Comparison of ENCODE assay signal across 1 cellular context in the genomic region with DNA sequence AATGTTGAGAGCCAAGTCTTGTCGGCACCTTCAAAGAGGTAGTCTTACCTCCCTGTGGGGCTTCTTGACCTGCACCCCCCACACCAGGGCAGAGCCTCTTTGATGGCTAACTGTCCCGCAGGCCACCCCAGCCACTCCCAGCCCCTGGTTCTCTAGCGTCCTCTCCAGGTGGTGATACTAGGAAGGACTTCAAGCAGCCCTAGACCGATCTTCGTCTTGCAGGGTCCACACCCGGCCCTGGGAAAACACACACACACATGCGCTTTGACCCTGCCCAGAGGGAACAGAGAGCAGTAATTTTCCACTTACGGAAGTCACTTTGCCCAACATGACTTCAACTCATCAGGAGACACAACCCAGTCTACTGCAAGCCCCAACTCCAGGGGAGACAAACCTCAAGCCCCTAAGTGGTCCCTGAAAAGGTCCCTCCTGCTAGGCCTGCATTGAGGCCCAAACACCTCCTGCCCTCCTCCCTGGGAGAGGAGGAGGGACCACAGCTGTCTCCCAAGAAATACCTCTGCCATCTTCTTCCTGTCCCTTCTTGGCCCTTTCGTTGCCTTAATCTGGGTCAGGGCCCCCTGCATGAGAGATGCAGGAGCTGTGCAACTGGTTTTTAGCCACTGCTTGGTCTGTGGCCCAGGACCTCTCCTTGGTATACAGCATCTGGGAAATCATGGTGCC.
A peak's percentile ranks its signal among the peaks of the same experiment; 100 is the strongest.
TF ChIP-seq lines count a peak whose summit lies in the region.

No MANE protein-coding gene starts in this region.

TF ChIP-seq in HepG2, 621 proteins besides CTCF, POLR2A, EP300 and RAD21 (continued from another document and continues in another):
- TF ChIP-seq ZNF318 (CRISPR knock-in tag; IDR thresholded peaks at IDR 0.05), result no peak
- 0 out of 2 replicates have a peak, but pooled peaks have one; percentile 34 for TF ChIP-seq TFE3 (CRISPR knock-in tag; IDR thresholded peaks at IDR 0.05)
- TF ChIP-seq GABPB1 (CRISPR knock-in tag; IDR thresholded peaks at IDR 0.05), result peak; percentile 60
- TF ChIP-seq RARA (CRISPR knock-in tag; IDR thresholded peaks at IDR 0.05), result peak; percentile 57
- peak; percentile 63; the same call in 1 of the 2 replicates for TF ChIP-seq SPEN (CRISPR knock-in tag; IDR thresholded peaks at IDR 0.05; ENCODE audit: low read depth)
- TF ChIP-seq REST (IDR thresholded peaks at IDR 0.05; ENCODE audit: borderline replicate concordance in 1 of 2, low read depth in 1 of 2, low read length in 2 of 2), result no peak
- TF ChIP-seq, protein P1, sequence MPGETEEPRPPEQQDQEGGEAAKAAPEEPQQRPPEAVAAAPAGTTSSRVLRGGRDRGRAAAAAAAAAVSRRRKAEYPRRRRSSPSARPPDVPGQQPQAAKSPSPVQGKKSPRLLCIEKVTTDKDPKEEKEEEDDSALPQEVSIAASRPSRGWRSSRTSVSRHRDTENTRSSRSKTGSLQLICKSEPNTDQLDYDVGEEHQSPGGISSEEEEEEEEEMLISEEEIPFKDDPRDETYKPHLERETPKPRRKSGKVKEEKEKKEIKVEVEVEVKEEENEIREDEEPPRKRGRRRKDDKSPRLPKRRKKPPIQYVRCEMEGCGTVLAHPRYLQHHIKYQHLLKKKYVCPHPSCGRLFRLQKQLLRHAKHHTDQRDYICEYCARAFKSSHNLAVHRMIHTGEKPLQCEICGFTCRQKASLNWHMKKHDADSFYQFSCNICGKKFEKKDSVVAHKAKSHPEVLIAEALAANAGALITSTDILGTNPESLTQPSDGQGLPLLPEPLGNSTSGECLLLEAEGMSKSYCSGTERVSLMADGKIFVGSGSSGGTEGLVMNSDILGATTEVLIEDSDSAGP (CRISPR knock-in tag; IDR thresholded peaks at IDR 0.05; ENCODE audit: borderline replicate concordance), result peak; percentile 69
- TF ChIP-seq, protein P2, sequence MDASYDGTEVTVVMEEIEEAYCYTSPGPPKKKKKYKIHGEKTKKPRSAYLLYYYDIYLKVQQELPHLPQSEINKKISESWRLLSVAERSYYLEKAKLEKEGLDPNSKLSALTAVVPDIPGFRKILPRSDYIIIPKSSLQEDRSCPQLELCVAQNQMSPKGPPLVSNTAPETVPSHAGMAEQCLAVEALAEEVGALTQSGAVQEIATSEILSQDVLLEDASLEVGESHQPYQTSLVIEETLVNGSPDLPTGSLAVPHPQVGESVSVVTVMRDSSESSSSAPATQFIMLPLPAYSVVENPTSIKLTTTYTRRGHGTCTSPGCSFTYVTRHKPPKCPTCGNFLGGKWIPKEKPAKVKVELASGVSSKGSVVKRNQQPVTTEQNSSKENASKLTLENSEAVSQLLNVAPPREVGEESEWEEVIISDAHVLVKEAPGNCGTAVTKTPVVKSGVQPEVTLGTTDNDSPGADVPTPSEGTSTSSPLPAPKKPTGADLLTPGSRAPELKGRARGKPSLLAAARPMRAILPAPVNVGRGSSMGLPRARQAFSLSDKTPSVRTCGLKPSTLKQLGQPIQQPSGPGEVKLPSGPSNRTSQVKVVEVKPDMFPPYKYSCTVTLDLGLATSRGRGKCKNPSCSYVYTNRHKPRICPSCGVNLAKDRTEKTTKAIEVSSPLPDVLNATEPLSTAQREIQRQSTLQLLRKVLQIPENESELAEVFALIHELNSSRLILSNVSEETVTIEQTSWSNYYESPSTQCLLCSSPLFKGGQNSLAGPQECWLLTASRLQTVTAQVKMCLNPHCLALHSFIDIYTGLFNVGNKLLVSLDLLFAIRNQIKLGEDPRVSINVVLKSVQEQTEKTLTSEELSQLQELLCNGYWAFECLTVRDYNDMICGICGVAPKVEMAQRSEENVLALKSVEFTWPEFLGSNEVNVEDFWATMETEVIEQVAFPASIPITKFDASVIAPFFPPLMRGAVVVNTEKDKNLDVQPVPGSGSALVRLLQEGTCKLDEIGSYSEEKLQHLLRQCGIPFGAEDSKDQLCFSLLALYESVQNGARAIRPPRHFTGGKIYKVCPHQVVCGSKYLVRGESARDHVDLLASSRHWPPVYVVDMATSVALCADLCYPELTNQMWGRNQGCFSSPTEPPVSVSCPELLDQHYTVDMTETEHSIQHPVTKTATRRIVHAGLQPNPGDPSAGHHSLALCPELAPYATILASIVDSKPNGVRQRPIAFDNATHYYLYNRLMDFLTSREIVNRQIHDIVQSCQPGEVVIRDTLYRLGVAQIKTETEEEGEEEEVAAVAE (CRISPR knock-in tag; IDR thresholded peaks at IDR 0.05; ENCODE audit: borderline replicate concordance), result peak; percentile 29; the same call in 1 of the 2 replicates
- peak; percentile 4; the same call in 1 of the 2 replicates for TF ChIP-seq NR2F2 (IDR thresholded peaks at IDR 0.05; ENCODE audit: borderline replicate concordance, low read depth)
- TF ChIP-seq EHMT2 (IDR thresholded peaks at IDR 0.05; ENCODE audit: borderline replicate concordance, low read depth, low read length), result no peak
- peak; percentile 66 for TF ChIP-seq MED1 (CRISPR knock-in tag; IDR thresholded peaks at IDR 0.05)
- 0 out of 2 replicates have a peak, but pooled peaks have one; percentile 71 for TF ChIP-seq ARHGAP35 (CRISPR knock-in tag; IDR thresholded peaks at IDR 0.05; ENCODE audit: borderline replicate concordance)
- peak; percentile 54; the same call in 1 of the 2 replicates for TF ChIP-seq SMAD3 (CRISPR knock-in tag; IDR thresholded peaks at IDR 0.05)
- TF ChIP-seq, protein P3, sequence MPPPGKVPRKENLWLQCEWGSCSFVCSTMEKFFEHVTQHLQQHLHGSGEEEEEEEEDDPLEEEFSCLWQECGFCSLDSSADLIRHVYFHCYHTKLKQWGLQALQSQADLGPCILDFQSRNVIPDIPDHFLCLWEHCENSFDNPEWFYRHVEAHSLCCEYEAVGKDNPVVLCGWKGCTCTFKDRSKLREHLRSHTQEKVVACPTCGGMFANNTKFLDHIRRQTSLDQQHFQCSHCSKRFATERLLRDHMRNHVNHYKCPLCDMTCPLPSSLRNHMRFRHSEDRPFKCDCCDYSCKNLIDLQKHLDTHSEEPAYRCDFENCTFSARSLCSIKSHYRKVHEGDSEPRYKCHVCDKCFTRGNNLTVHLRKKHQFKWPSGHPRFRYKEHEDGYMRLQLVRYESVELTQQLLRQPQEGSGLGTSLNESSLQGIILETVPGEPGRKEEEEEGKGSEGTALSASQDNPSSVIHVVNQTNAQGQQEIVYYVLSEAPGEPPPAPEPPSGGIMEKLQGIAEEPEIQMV (CRISPR knock-in tag; IDR thresholded peaks at IDR 0.05; ENCODE audit: low read depth), result 0 out of 2 replicates have a peak, but pooled peaks have one; percentile 50
- TF ChIP-seq, protein P4, sequence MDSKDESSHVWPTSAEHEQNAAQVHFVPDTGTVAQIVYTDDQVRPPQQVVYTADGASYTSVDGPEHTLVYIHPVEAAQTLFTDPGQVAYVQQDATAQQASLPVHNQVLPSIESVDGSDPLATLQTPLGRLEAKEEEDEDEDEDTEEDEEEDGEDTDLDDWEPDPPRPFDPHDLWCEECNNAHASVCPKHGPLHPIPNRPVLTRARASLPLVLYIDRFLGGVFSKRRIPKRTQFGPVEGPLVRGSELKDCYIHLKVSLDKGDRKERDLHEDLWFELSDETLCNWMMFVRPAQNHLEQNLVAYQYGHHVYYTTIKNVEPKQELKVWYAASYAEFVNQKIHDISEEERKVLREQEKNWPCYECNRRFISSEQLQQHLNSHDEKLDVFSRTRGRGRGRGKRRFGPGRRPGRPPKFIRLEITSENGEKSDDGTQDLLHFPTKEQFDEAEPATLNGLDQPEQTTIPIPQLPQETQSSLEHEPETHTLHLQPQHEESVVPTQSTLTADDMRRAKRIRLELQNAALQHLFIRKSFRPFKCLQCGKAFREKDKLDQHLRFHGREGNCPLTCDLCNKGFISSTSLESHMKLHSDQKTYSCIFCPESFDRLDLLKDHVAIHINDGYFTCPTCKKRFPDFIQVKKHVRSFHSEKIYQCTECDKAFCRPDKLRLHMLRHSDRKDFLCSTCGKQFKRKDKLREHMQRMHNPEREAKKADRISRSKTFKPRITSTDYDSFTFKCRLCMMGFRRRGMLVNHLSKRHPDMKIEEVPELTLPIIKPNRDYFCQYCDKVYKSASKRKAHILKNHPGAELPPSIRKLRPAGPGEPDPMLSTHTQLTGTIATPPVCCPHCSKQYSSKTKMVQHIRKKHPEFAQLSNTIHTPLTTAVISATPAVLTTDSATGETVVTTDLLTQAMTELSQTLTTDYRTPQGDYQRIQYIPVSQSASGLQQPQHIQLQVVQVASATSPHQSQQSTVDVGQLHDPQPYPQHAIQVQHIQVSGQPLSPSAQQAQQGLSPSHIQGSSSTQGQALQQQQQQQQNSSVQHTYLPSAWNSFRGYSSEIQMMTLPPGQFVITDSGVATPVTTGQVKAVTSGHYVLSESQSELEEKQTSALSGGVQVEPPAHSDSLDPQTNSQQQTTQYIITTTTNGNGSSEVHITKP (CRISPR knock-in tag; IDR thresholded peaks at IDR 0.05; ENCODE audit: low read depth), result 0 out of 2 replicates have a peak, but pooled peaks have one; percentile 26
- TF ChIP-seq ZNF567 (CRISPR knock-in tag; IDR thresholded peaks at IDR 0.05; ENCODE audit: borderline replicate concordance), result 0 out of 2 replicates have a peak, but pooled peaks have one; percentile 26
- TF ChIP-seq CCAR2 (optimal IDR thresholded peaks at IDR 0.05; ENCODE audit: low read depth, low read length), result no peak
- no peak for TF ChIP-seq HMGA1 (CRISPR knock-in tag; conservative IDR thresholded peaks at IDR 0.05)
